ENCODE assay signal across 15 cellular contexts in genomic region chr6:1392813-1393640, GRCh38. TPM values are rescaled to one million over a fixed set of nuclear protein-coding genes. Genes with fewer than 3 reads are reported as not detected.
DNase-seq lines count a peak whose midpoint lies in the region; ATAC-seq, FAIRE-seq and TF ChIP-seq lines count a peak whose summit lies in the region.
"Had no signal": no experiment of that assay in that cellular context is flagged by ENCODE, and none has a peak within 500 bp of the region (broad histone marks: within the 10 kb centered on the region; RNA-seq: fewer than 3 reads in every experiment).

No MANE protein-coding gene starts in this region.

- no peak for FAIRE-seq in keratinocyte (lab: Jason Lieb, UNC)

- H3K9me3 ChIP-seq in keratinocyte (ENCODE audit: control insufficient read depth, low read depth, low read length) (no peaks in the 10 kb centered on the region), psoas muscle (no peaks in the 10 kb centered on the region)
- H3K9me3 ChIP-seq: vagina had no signal

- TF ChIP-seq CTCF in astrocyte of the spinal cord (IDR thresholded peaks at IDR 0.05; ENCODE audit: low read depth, low read length): no peak
- TF ChIP-seq CTCF in keratinocyte (optimal IDR thresholded peaks at IDR 0.05 in 1 of 3, IDR thresholded peaks at IDR 0.05 in 1 of 3, conservative IDR thresholded peaks at IDR 0.05 in 1 of 3; ENCODE audit: extremely low read depth in 1 of 3, insufficient read depth in 2 of 3, low read length in 3 of 3): no peak
- no peak for TF ChIP-seq CTCF in psoas muscle (IDR thresholded peaks at IDR 0.05)

- no peak overlapping the region for H3K27ac ChIP-seq in keratinocyte (ENCODE audit: control insufficient read depth, insufficient read depth, low read length)
- H3K27ac ChIP-seq in psoas muscle: no peak overlapping the region
- H3K27ac ChIP-seq: PC-9, vagina had no signal

- no peak overlapping the region for H2AFZ ChIP-seq in keratinocyte (ENCODE audit: control insufficient read depth, low read length)
- H2AFZ ChIP-seq: PC-9 had no signal

- H4K20me1 ChIP-seq in keratinocyte (ENCODE audit: control insufficient read depth, extremely low read depth, insufficient read depth, low read length): no peaks in the 10 kb centered on the region

- H3K4me1 ChIP-seq in keratinocyte (ENCODE audit: control insufficient read depth, extremely low read depth, insufficient read depth, low read length) (no peaks in the 10 kb centered on the region), psoas muscle (peaks cover 4% of the 10 kb centered on the region)

- no peaks in the 10 kb centered on the region for H3K9me1 ChIP-seq in keratinocyte (ENCODE audit: control insufficient read depth, extremely low read depth, insufficient read depth, low read length)

- TF ChIP-seq POLR2A in GM18505 (IDR thresholded peaks at IDR 0.05; ENCODE audit: borderline replicate concordance, extremely low read depth, insufficient read depth, insufficient read length): no peak

- H3K79me2 ChIP-seq in keratinocyte (ENCODE audit: control insufficient read depth, insufficient read depth, low read length): no peaks in the 10 kb centered on the region

- no peak overlapping the region for H3K9ac ChIP-seq in keratinocyte (ENCODE audit: control insufficient read depth, extremely low read depth, insufficient read depth, low read length)

- peak overlapping the region; percentile 22 for H3K4me2 ChIP-seq in keratinocyte (ENCODE audit: control insufficient read depth, extremely low read depth, insufficient read depth, low read depth, low read length)
- H3K4me2 ChIP-seq: PC-9 had no signal

- ATAC-seq in psoas muscle: no peak
- ATAC-seq in GM18505 (IDR thresholded peaks at IDR 0.05; ENCODE audit: unreplicated experiment): no peak
- ATAC-seq: HCT116 had no signal

- dilution Hi-C loops in keratinocyte (cut with MboI; ENCODE audit: extremely low pct_ligation_motif_present, low sequenced_read_pairs): no loop called here

- WGBS in psoas muscle, 3 donors: 8 to 17% (median 17%) methylated on average over 67 to 74 of the region's 74 CpGs

- DNase-seq in ELF-1 (ENCODE audit: low read depth, low spot score) (peak; percentile 56), astrocyte of the spinal cord (ENCODE audit: low read depth, low spot score) (no peak), keratinocyte (ENCODE audit: low read depth, low spot score) (no peak), psoas muscle (no peak), kidney tubule cell (ENCODE audit: low spot score) (no peak), NCI-H510A (lab: John Stamatoyannopoulos, UW) (no peak), NCI-H2029 (lab: John Stamatoyannopoulos, UW) (no peak)
- DNase-seq: C1 segment of cervical spinal cord, Kasumi-1, NCI-H2171, PC-9, T-helper 2 cell had no signal

- H3K27me3 ChIP-seq in keratinocyte (ENCODE audit: control insufficient read depth, extremely low read depth, insufficient read depth, low read length) (peaks cover 79% of the 10 kb centered on the region), psoas muscle (ENCODE audit: insufficient read depth in 3 of 3, low read length in 2 of 3) (peaks cover 0 to 89% (median 51%) of the 10 kb centered on the region in 3 donors)

- intact Hi-C loops in psoas muscle (cut with DNase I): no loop called here

- H3K36me3 ChIP-seq in keratinocyte (ENCODE audit: control insufficient read depth in 2 of 2, extremely low read depth in 1 of 2, insufficient read depth in 2 of 2, low read length in 2 of 2) (no peaks in the 10 kb centered on the region), psoas muscle (ENCODE audit: insufficient read depth in 1 of 2, low read depth in 1 of 2) (no peaks in the 10 kb centered on the region)
- H3K36me3 ChIP-seq: vagina had no signal

- H3K4me3 ChIP-seq in astrocyte of the spinal cord (ENCODE audit: low read depth, low read length) (peak overlapping the region; percentile 50), keratinocyte (ENCODE audit: control insufficient read depth in 2 of 3, extremely low read depth in 1 of 3, insufficient read depth in 2 of 3, low read depth in 1 of 3, low read length in 3 of 3) (no peak overlapping the region), psoas muscle (peak overlapping the region; percentile 47)
- H3K4me3 ChIP-seq: PC-9 had no signal

- in situ Hi-C loops in astrocyte of the spinal cord (cut with HindIII; ENCODE audit: low sequenced_read_pairs): no loop called here

RNA-seq across cellular contexts. Expression of gene FOXF2, which starts 3.7 kb away (rescaled TPM):
- polyA plus RNA-seq in keratinocyte (0.28 to 0.68 TPM (median 0.34 TPM) in 3 replicates), psoas muscle (under 1 TPM; 0.07 to 0.42 (median 0.17) TPM)
- polyA plus RNA-seq in keratinocyte (2011; ENCODE audit: low read depth): not detected
- 0.49 and 0.51 TPM in 2 replicates for polyA plus RNA-seq in keratinocyte (2011; cell fraction: cytosol; rRNA removed)
- 0.37 and 0.67 TPM in 2 replicates for polyA plus RNA-seq in keratinocyte (2011; cell fraction: nucleus; rRNA removed)
- 0.11 and 0.38 TPM in 2 replicates for polyA plus RNA-seq in keratinocyte (2012; ENCODE audit: low replicate concordance)
- polyA minus RNA-seq in keratinocyte: 0.16 to 0.66 TPM in 2 of 3 replicates, not detected in the other
- 1.2 TPM for polyA minus RNA-seq in keratinocyte (2011; cell fraction: cytosol; rRNA and poly(A)+ RNA removed)
- 0.21 and 0.54 TPM in 2 replicates for polyA minus RNA-seq in keratinocyte (2011; cell fraction: nucleus; rRNA and poly(A)+ RNA removed)
- under 1 TPM; 0.12 to 0.54 (median 0.28) TPM for total RNA-seq in psoas muscle
- total RNA-seq: PC-9 had no signal

Comparison
In these comparisons a context has a peak if more than half of its experiments do, and no peak if none do; other contexts are left out.
1. H3K4me3 ChIP-seq: peak in astrocyte of the spinal cord (single experiment) and psoas muscle (single experiment); none in keratinocyte (0 of 3).